In the genomic region with DNA sequence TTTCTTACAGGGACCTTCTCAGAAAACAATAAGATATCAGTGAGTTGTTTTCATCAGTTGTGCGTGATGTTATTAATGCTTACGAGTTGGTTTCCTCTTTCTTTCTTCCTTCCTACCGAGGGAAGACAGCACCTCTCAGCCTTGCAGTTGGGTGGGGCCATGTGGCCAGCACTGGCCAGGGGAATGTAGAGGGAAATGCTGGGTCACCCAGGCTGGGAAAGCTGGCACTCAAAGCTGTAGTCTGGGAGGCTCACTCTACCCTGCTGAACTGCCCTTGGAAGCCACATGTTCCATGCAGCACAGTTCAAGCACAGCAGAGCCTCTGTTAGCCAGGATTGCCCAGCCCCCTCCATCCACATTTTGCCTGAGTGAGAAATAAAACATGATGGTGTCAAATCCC, we compare ENCODE assay signal across 35 cellular contexts.
"Had no signal": no experiment of that assay in that cellular context is flagged by ENCODE, and none has a peak within 500 bp of the region (broad histone marks: within the 10 kb centered on the region; RNA-seq: fewer than 3 reads in every experiment).

No MANE protein-coding gene starts in this region.

- H3K27ac ChIP-seq: adrenal gland, body of pancreas, epithelial cell of prostate, esophagus squamous epithelium, gastroesophageal sphincter, heart right ventricle, WERI-Rb-1 had no signal

- H3K36me3 ChIP-seq: adrenal gland, esophagus squamous epithelium, gastroesophageal sphincter, heart right ventricle, WERI-Rb-1 had no signal

- H3K4me3 Mint-ChIP-seq: activated B cell treated with CpG ODN at 0.5 μM for 24 hours; activated CD4-positive, alpha-beta memory T cell treated with anti-CD3 and anti-CD28 coated beads, Interleukin-2, amount 10 ng/mL, durations not matched to agents 7 days and 5 days; activated CD4-positive, alpha-beta T cell treated with anti-CD3 and anti-CD28 coated beads for 36 hours; activated CD4-positive, alpha-beta T cell treated with anti-CD3 and anti-CD28 coated beads, Interleukin-2, amount 10 ng/mL, durations not matched to agents 7 days and 5 days; activated CD8-positive, alpha-beta memory T cell treated with anti-CD3 and anti-CD28 coated beads, Interleukin-2, amount 10 ng/mL, durations not matched to agents 7 days and 5 days; activated naive CD4-positive, alpha-beta T cell treated with anti-CD3 and anti-CD28 coated beads for 36 hours; activated naive CD4-positive, alpha-beta T cell treated with anti-CD3 and anti-CD28 coated beads, Interleukin-2, amount 50 U/mL, for 24 hours; activated naive CD8-positive, alpha-beta T cell treated with anti-CD3 and anti-CD28 coated beads for 36 hours; activated naive CD8-positive, alpha-beta T cell treated with anti-CD3 and anti-CD28 coated beads, Interleukin-2, amount 50 U/mL, for 24 hours; activated T-helper 1 cell treated with anti-CD3 and anti-CD28 coated beads, Interleukin-12 subunit alpha, Interleukin-12 subunit beta, Interleukin-2, Interleukin-4 antibody, amounts not matched to agents 30 ng/mL and 10 ng/mL and 1 ng/mL, durations not matched to agents 14 hours and 24 hours and 36 hours; T-helper 17 cell; T-helper 2 cell treated with Interferon-gamma antibody and Interleukin-4, amounts not matched to agents 5 μg/mL and 100 μg/mL, for 36 hours had no signal

- H3K27ac Mint-ChIP-seq: activated B cell treated with CpG ODN at 0.5 μM for 24 hours; activated CD4-positive, alpha-beta memory T cell treated with anti-CD3 and anti-CD28 coated beads, Interleukin-2, amount 10 ng/mL, durations not matched to agents 7 days and 5 days; activated CD4-positive, alpha-beta T cell treated with anti-CD3 and anti-CD28 coated beads for 36 hours; activated CD4-positive, alpha-beta T cell treated with anti-CD3 and anti-CD28 coated beads, Interleukin-2, amount 10 ng/mL, durations not matched to agents 7 days and 5 days; activated CD8-positive, alpha-beta memory T cell treated with anti-CD3 and anti-CD28 coated beads, Interleukin-2, amount 10 ng/mL, durations not matched to agents 7 days and 5 days; activated naive CD4-positive, alpha-beta T cell treated with anti-CD3 and anti-CD28 coated beads for 36 hours; activated naive CD4-positive, alpha-beta T cell treated with anti-CD3 and anti-CD28 coated beads, Interleukin-2, amount 50 U/mL, for 24 hours; activated naive CD8-positive, alpha-beta T cell treated with anti-CD3 and anti-CD28 coated beads for 36 hours; activated naive CD8-positive, alpha-beta T cell treated with anti-CD3 and anti-CD28 coated beads, Interleukin-2, amount 50 U/mL, for 24 hours; activated T-helper 1 cell treated with anti-CD3 and anti-CD28 coated beads, Interleukin-12 subunit alpha, Interleukin-12 subunit beta, Interleukin-2, Interleukin-4 antibody, amounts not matched to agents 30 ng/mL and 10 ng/mL and 1 ng/mL, durations not matched to agents 14 hours and 24 hours and 36 hours; activated T-helper 2 cell treated with anti-CD3 and anti-CD28 coated beads, Interferon-gamma antibody, Interleukin-2, Interleukin-4, amounts not matched to agents 10 μg/mL and 5 μg/mL and 100 μg/mL, durations not matched to agents 14 hours and 24 hours and 36 hours; T-helper 17 cell; T-helper 2 cell treated with Interferon-gamma antibody and Interleukin-4, amounts not matched to agents 5 μg/mL and 100 μg/mL, for 36 hours had no signal

- H3K36me3 Mint-ChIP-seq: activated CD8-positive, alpha-beta memory T cell treated with anti-CD3 and anti-CD28 coated beads, Interleukin-2, amount 10 ng/mL, durations not matched to agents 7 days and 5 days; activated naive CD4-positive, alpha-beta T cell treated with anti-CD3 and anti-CD28 coated beads, Interleukin-2, amount 50 U/mL, for 24 hours; activated naive CD8-positive, alpha-beta T cell treated with anti-CD3 and anti-CD28 coated beads for 36 hours had no signal

- H3K27me3 ChIP-seq: body of pancreas had no signal

- H3K4me1 ChIP-seq: adrenal gland, body of pancreas, esophagus squamous epithelium, gastroesophageal sphincter, heart right ventricle had no signal

- DNase-seq: activated B cell treated with CpG ODN at 0.5 μM for 24 hours; activated CD4-positive, alpha-beta memory T cell treated with anti-CD3 and anti-CD28 coated beads, Interleukin-2, amount 10 ng/mL, durations not matched to agents 7 days and 5 days; activated CD4-positive, alpha-beta T cell treated with anti-CD3 and anti-CD28 coated beads for 36 hours; activated CD4-positive, alpha-beta T cell treated with anti-CD3 and anti-CD28 coated beads, Interleukin-2, amount 10 ng/mL, durations not matched to agents 7 days and 5 days; activated CD4-positive, alpha-beta T cell treated with anti-CD3 and anti-CD28 coated beads, Interleukin-2, amount 50 U/mL, for 4 hours; activated CD8-positive, alpha-beta memory T cell treated with anti-CD3 and anti-CD28 coated beads, Interleukin-2, amount 10 ng/mL, durations not matched to agents 7 days and 5 days; activated CD8-positive, alpha-beta memory T cell treated with anti-CD3 and anti-CD28 coated beads, Interleukin-2, amount 50 U/mL, for 4 hours; activated effector memory CD4-positive, alpha-beta T cell treated with anti-CD3 and anti-CD28 coated beads, Interleukin-2, amount 50 U/mL, for 16 hours; activated naive CD4-positive, alpha-beta T cell treated with anti-CD3 and anti-CD28 coated beads for 36 hours; activated naive CD8-positive, alpha-beta T cell treated with anti-CD3 and anti-CD28 coated beads for 36 hours; activated naive CD8-positive, alpha-beta T cell treated with anti-CD3 and anti-CD28 coated beads, Interleukin-2, amount 50 U/mL, for 24 hours; activated T-cell treated with anti-CD3 and anti-CD28 coated beads, Interleukin-2, amount 50 U/mL, for 1 hour; activated T-cell treated with anti-CD3 and anti-CD28 coated beads, Interleukin-2, amount 50 U/mL, for 48 hours; adrenal gland; amygdala; aorta; body of pancreas; caudate nucleus; cortex of kidney; dermis blood vessel endothelial cell; effector CD8-positive, alpha-beta T cell; esophagus squamous epithelium; foreskin melanocyte; heart right ventricle; T-helper 1 cell; T-helper 17 cell; T1000; WERI-Rb-1 had no signal

- H3K9me3 ChIP-seq: adrenal gland, body of pancreas, esophagus squamous epithelium, gastroesophageal sphincter, heart right ventricle had no signal

- ATAC-seq: activated CD4-positive, alpha-beta T cell treated with anti-CD3 and anti-CD28 coated beads for 36 hours; activated CD4-positive, CD25-positive, alpha-beta regulatory T cell treated with anti-CD3 and anti-CD28 coated beads, Interleukin-2, amount 50 U/mL, for 24 hours; activated CD8-positive, alpha-beta memory T cell treated with anti-CD3 and anti-CD28 coated beads, Interleukin-2, amount 10 ng/mL, durations not matched to agents 7 days and 5 days; activated naive CD8-positive, alpha-beta T cell treated with anti-CD3 and anti-CD28 coated beads, Interleukin-2, amount 50 U/mL, for 24 hours; body of pancreas; gastroesophageal sphincter; heart right ventricle; T-helper 17 cell had no signal

- H3K9me3 Mint-ChIP-seq: activated B cell treated with CpG ODN at 0.5 μM for 24 hours; activated CD4-positive, alpha-beta memory T cell treated with anti-CD3 and anti-CD28 coated beads, Interleukin-2, amount 10 ng/mL, durations not matched to agents 7 days and 5 days; activated CD4-positive, alpha-beta T cell treated with anti-CD3 and anti-CD28 coated beads, Interleukin-2, amount 10 ng/mL, durations not matched to agents 7 days and 5 days; activated naive CD4-positive, alpha-beta T cell treated with anti-CD3 and anti-CD28 coated beads for 36 hours; activated naive CD4-positive, alpha-beta T cell treated with anti-CD3 and anti-CD28 coated beads, Interleukin-2, amount 50 U/mL, for 24 hours; activated naive CD8-positive, alpha-beta T cell treated with anti-CD3 and anti-CD28 coated beads for 36 hours; activated naive CD8-positive, alpha-beta T cell treated with anti-CD3 and anti-CD28 coated beads, Interleukin-2, amount 50 U/mL, for 24 hours; activated T-helper 1 cell treated with anti-CD3 and anti-CD28 coated beads, Interleukin-12 subunit alpha, Interleukin-12 subunit beta, Interleukin-2, Interleukin-4 antibody, amounts not matched to agents 30 ng/mL and 10 ng/mL and 1 ng/mL, durations not matched to agents 14 hours and 24 hours and 36 hours; activated T-helper 2 cell treated with anti-CD3 and anti-CD28 coated beads, Interferon-gamma antibody, Interleukin-2, Interleukin-4, amounts not matched to agents 10 μg/mL and 5 μg/mL and 100 μg/mL, durations not matched to agents 14 hours and 24 hours and 36 hours; T-helper 2 cell treated with Interferon-gamma antibody and Interleukin-4, amounts not matched to agents 5 μg/mL and 100 μg/mL, for 36 hours had no signal

- H3K4me1 Mint-ChIP-seq: activated B cell treated with CpG ODN at 0.5 μM for 24 hours; activated CD4-positive, alpha-beta memory T cell treated with anti-CD3 and anti-CD28 coated beads, Interleukin-2, amount 10 ng/mL, durations not matched to agents 7 days and 5 days; activated CD4-positive, alpha-beta T cell treated with anti-CD3 and anti-CD28 coated beads for 36 hours; activated CD8-positive, alpha-beta memory T cell treated with anti-CD3 and anti-CD28 coated beads, Interleukin-2, amount 10 ng/mL, durations not matched to agents 7 days and 5 days; activated naive CD4-positive, alpha-beta T cell treated with anti-CD3 and anti-CD28 coated beads, Interleukin-2, amount 50 U/mL, for 24 hours; activated naive CD8-positive, alpha-beta T cell treated with anti-CD3 and anti-CD28 coated beads for 36 hours; activated naive CD8-positive, alpha-beta T cell treated with anti-CD3 and anti-CD28 coated beads, Interleukin-2, amount 50 U/mL, for 24 hours had no signal

- H3K4me3 ChIP-seq: adrenal gland, body of pancreas, esophagus squamous epithelium, gastroesophageal sphincter, heart right ventricle had no signal
